Comparison of ENCODE assay signal across 8 cellular contexts in genomic region chr14:60980811-60981625, GRCh38. TPM values are rescaled to one million over a fixed set of nuclear protein-coding genes. Genes with fewer than 3 reads are reported as not detected.
A peak's percentile ranks its signal among the peaks of the same experiment; 100 is the strongest.
DNase-seq lines count a peak whose midpoint lies in the region; ATAC-seq and TF ChIP-seq lines count a peak whose summit lies in the region.

SLC38A6 (plus strand) TSS chr14:60981245; CDS start chr14:60981278, 33 bp downstream.
TRMT5 (minus strand) TSS chr14:60981079; CDS start chr14:60980973, 106 bp downstream.

- peak in 1 of 2 donors; percentile 16 for TF ChIP-seq POLR2A in suprapubic skin (IDR thresholded peaks at IDR 0.05)

- TF ChIP-seq CTCF in GM10248 (IDR thresholded peaks at IDR 0.05; ENCODE audit: control extremely low read depth, extremely low read depth, low read depth, missing control alignments) (no peak), suprapubic skin (IDR thresholded peaks at IDR 0.05) (no peak)

- peak; percentile 89 for DNase-seq in GM10248 (ENCODE audit: extremely low spot score)
- peak; percentile 63 for DNase-seq in NCI-H1048 (lab: John Stamatoyannopoulos, UW)
- peak; percentile 91 for DNase-seq in SK-N-DZ (ENCODE audit: low spot score)
- DNase-seq in activated naive CD4-positive, alpha-beta T cell treated with anti-CD3 and anti-CD28 coated beads, Interleukin-2, amount 50 U/mL, for 16 hours = peak; percentile 87
- DNase-seq in glomerular visceral epithelial cell (ENCODE audit: extremely low spot score) = peak; percentile 93
- DNase-seq in occipital lobe (lab: John Stamatoyannopoulos, UW) = peak; percentile 90
- DNase-seq in suprapubic skin (ENCODE audit: low spot score in 2 of 2) = peak; percentile 96

- WGBS in suprapubic skin = under 1% methylated on average over 36 of the region's 58 CpGs

- H3K9me3 ChIP-seq in suprapubic skin = no peaks in the 10 kb centered on the region

- peaks cover 15% of the 10 kb centered on the region for H3K36me3 ChIP-seq in suprapubic skin

- H3K27me3 ChIP-seq in suprapubic skin = no peaks in the 10 kb centered on the region

- peaks cover 43% of the 10 kb centered on the region for H3K4me1 ChIP-seq in suprapubic skin

- POLR2A ChIA-PET in GM10248 (lab: Yijun Ruan, JAX) = interaction anchor here (0.7 to 0.9 kb wide), 2 partner anchors 15 to 228 kb away, joined by 3 to 5 read pairs; no protein-coding TSS in a partner anchor

- peak within 1 kb of the TSS; percentile 58 for H3K4me3 ChIP-seq in suprapubic skin

- CTCF ChIA-PET in GM10248 (lab: Yijun Ruan, JAX) = interaction anchor here (0.7 to 1.9 kb wide), 3 partner anchors 13 to 649 kb away, joined by 3 to 5 read pairs (median 3); no protein-coding TSS in a partner anchor

- TF ChIP-seq EP300 in suprapubic skin (IDR thresholded peaks at IDR 0.05) = no peak

- H3K27ac ChIP-seq in suprapubic skin = peak within 1 kb of the TSS; percentile 71

- ATAC-seq in HG02588 (IDR thresholded peaks at IDR 0.05; ENCODE audit: unreplicated experiment) = peak; percentile 86

RNA-seq across cellular contexts. Expression of gene SLC38A6, which starts in this region (rescaled TPM):
- polyA plus RNA-seq in SK-N-DZ (2014; cell fraction: cytosol; rRNA removed) = 3.9 and 7.3 TPM in 2 replicates
- polyA plus RNA-seq in SK-N-DZ (2014; cell fraction: nucleus; rRNA removed) = 14.5 and 17.3 TPM in 2 replicates
- total RNA-seq in occipital lobe = 63.5 TPM
- 10 to 100 TPM in 3 of 4 donors, 1 to 10 TPM in 1; 7.8 to 14.3 (median 11.2) TPM for total RNA-seq in suprapubic skin

RNA-seq across cellular contexts. Expression of gene TRMT5, which starts in this region (rescaled TPM):
- 10.5 and 11.4 TPM in 2 replicates for polyA plus RNA-seq in SK-N-DZ (2014; cell fraction: cytosol; rRNA removed)
- polyA plus RNA-seq in SK-N-DZ (2014; cell fraction: nucleus; rRNA removed) = 12.5 and 18.4 TPM in 2 replicates
- total RNA-seq in occipital lobe (22.6 TPM), suprapubic skin (10 to 100 TPM; 10.3 to 17.9 (median 14.3) TPM)

Comparison
In these comparisons a context has a peak if more than half of its experiments do, and no peak if none do; other contexts are left out.
1. Peak in every context shown above with its lines: DNase-seq, ATAC-seq, H3K4me3 ChIP-seq and H3K27ac ChIP-seq.